In genomic region chr17:49874911-49875310, GRCh38 we compare ENCODE assay signal across 2 cellular contexts.
TF ChIP-seq lines count a peak whose summit lies in the region.

No MANE protein-coding gene starts in this region.

TF ChIP-seq in HepG2, 621 proteins besides CTCF, POLR2A, EP300 and RAD21:
- no peak for TF ChIP-seq ESRRA (CRISPR knock-in tag; IDR thresholded peaks at IDR 0.05; ENCODE audit: low read depth)
- peak; percentile 82; the same call in 1 of the 2 replicates for TF ChIP-seq ZNF768 (CRISPR knock-in tag; IDR thresholded peaks at IDR 0.05)

TF ChIP-seq in SK-N-SH treated with all-trans-retinoic acid at 6 μM for 48 hours, 23 proteins besides CTCF, POLR2A, EP300 and RAD21:
- TF ChIP-seq, protein P1, sequence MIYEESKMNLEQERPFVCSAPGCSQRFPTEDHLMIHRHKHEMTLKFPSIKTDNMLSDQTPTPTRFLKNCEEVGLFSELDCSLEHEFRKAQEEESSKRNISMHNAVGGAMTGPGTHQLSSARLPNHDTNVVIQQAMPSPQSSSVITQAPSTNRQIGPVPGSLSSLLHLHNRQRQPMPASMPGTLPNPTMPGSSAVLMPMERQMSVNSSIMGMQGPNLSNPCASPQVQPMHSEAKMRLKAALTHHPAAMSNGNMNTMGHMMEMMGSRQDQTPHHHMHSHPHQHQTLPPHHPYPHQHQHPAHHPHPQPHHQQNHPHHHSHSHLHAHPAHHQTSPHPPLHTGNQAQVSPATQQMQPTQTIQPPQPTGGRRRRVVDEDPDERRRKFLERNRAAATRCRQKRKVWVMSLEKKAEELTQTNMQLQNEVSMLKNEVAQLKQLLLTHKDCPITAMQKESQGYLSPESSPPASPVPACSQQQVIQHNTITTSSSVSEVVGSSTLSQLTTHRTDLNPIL (CRISPR knock-in tag; IDR thresholded peaks at IDR 0.05; ENCODE audit: low read depth), result no peak
- TF ChIP-seq ISL1 (CRISPR knock-in tag; IDR thresholded peaks at IDR 0.05) (no peak), ZNF565 (CRISPR knock-in tag; conservative IDR thresholded peaks at IDR 0.05; ENCODE audit: low read depth) (no peak), BACH2 (CRISPR knock-in tag; IDR thresholded peaks at IDR 0.05; ENCODE audit: borderline replicate concordance) (no peak), ESRRG (CRISPR knock-in tag; IDR thresholded peaks at IDR 0.05) (no peak), CSDC2 (CRISPR knock-in tag; IDR thresholded peaks at IDR 0.05) (no peak), SNAI2 (CRISPR knock-in tag; IDR thresholded peaks at IDR 0.05) (no peak), RARB (CRISPR knock-in tag; IDR thresholded peaks at IDR 0.05) (no peak), ARNTL (CRISPR knock-in tag; IDR thresholded peaks at IDR 0.05; ENCODE audit: borderline replicate concordance, low read depth) (no peak), TSHZ2 (CRISPR knock-in tag; IDR thresholded peaks at IDR 0.05) (no peak), ZFP30 (CRISPR knock-in tag; IDR thresholded peaks at IDR 0.05) (no peak), ZC3H10 (CRISPR knock-in tag; IDR thresholded peaks at IDR 0.05) (no peak), PPARA (CRISPR knock-in tag; IDR thresholded peaks at IDR 0.05; ENCODE audit: borderline replicate concordance) (no peak), TOX (CRISPR knock-in tag; IDR thresholded peaks at IDR 0.05; ENCODE audit: borderline replicate concordance) (no peak), OSR1 (CRISPR knock-in tag; IDR thresholded peaks at IDR 0.05) (no peak)
- TF ChIP-seq, protein P2, sequence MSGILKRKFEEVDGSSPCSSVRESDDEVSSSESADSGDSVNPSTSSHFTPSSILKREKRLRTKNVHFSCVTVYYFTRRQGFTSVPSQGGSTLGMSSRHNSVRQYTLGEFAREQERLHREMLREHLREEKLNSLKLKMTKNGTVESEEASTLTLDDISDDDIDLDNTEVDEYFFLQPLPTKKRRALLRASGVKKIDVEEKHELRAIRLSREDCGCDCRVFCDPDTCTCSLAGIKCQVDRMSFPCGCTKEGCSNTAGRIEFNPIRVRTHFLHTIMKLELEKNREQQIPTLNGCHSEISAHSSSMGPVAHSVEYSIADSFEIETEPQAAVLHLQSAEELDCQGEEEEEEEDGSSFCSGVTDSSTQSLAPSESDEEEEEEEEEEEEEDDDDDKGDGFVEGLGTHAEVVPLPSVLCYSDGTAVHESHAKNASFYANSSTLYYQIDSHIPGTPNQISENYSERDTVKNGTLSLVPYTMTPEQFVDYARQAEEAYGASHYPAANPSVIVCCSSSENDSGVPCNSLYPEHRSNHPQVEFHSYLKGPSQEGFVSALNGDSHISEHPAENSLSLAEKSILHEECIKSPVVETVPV (CRISPR knock-in tag; IDR thresholded peaks at IDR 0.05), result no peak
- TF ChIP-seq, protein P3, sequence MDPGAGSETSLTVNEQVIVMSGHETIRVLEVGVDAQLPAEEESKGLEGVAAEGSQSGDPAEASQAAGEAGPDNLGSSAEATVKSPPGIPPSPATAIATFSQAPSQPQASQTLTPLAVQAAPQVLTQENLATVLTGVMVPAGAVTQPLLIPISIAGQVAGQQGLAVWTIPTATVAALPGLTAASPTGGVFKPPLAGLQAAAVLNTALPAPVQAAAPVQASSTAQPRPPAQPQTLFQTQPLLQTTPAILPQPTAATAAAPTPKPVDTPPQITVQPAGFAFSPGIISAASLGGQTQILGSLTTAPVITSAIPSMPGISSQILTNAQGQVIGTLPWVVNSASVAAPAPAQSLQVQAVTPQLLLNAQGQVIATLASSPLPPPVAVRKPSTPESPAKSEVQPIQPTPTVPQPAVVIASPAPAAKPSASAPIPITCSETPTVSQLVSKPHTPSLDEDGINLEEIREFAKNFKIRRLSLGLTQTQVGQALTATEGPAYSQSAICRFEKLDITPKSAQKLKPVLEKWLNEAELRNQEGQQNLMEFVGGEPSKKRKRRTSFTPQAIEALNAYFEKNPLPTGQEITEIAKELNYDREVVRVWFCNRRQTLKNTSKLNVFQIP (CRISPR knock-in tag; IDR thresholded peaks at IDR 0.05; ENCODE audit: borderline replicate concordance, low read depth), result no peak
